ENCODE assay signal across 23 cellular contexts in genomic region chr17:46832306-46832895, GRCh38. TPM values are rescaled to one million over a fixed set of nuclear protein-coding genes. Genes with fewer than 3 reads are reported as not detected.
A peak's percentile ranks its signal among the peaks of the same experiment; 100 is the strongest.
DNase-seq lines count a peak whose midpoint lies in the region; ATAC-seq, FAIRE-seq and TF ChIP-seq lines count a peak whose summit lies in the region.
"Had no signal": no experiment of that assay in that cellular context is flagged by ENCODE, and none has a peak within 500 bp of the region (broad histone marks: within the 10 kb centered on the region; RNA-seq: fewer than 3 reads in every experiment).

No MANE protein-coding gene starts in this region.

- H3K79me1 ChIP-seq in mesenchymal stem cell (replicated peaks; ENCODE audit: low read length, poor library complexity, severe bottlenecking), result no peaks in the 10 kb centered on the region

- peak overlapping the region; percentile 73 for H3K9ac ChIP-seq in mesenchymal stem cell (ENCODE audit: low read length)

- no TSS peak for BruUV-seq in OCI-LY7 (replicated peaks; lab: Mats Ljungman, UMichigan)

- POLR2A ChIA-PET in OCI-LY7 (lab: Charles Lee), result no interaction called here

- H3K4me1 ChIP-seq in mesenchymal stem cell (ENCODE audit: control insufficient read depth, insufficient read depth, low read depth, low read length) (peaks cover 14% of the 10 kb centered on the region), vagina (no peaks in the 10 kb centered on the region), OCI-LY7 (ENCODE audit: insufficient read depth, low read length, poor library complexity, severe bottlenecking) (peaks cover 24% of the 10 kb centered on the region)
- H3K4me1 ChIP-seq: adrenal gland, gastroesophageal sphincter, Peyer's patch had no signal

- H2BK15ac ChIP-seq in mesenchymal stem cell (ENCODE audit: low read depth, poor library complexity, severe bottlenecking), result no peak overlapping the region

- DNase-seq in NCI-H1417 (lab: John Stamatoyannopoulos, UW) (peak in 2 of 3 experiments; percentile 24 to 56), NCI-H1417 treated with DMSO at 0.1 percent for 48 hours (lab: John Stamatoyannopoulos, UW) (no peak), ecto neural progenitor cell (ENCODE audit: low spot score) (peak; percentile 90), mesenchymal stem cell (no peak), vagina (ENCODE audit: extremely low spot score in 2 of 2) (no peak), OCI-LY7 (ENCODE audit: low spot score) (no peak), D721Med (ENCODE audit: insufficient read length, low spot score) (no peak)
- DNase-seq: activated B cell treated with CpG ODN at 0.5 μM for 24 hours; activated CD4-positive, alpha-beta memory T cell treated with anti-CD3 and anti-CD28 coated beads for 36 hours; activated gamma-delta T cell; activated T-cell treated with anti-CD3 and anti-CD28 coated beads for 4 hours; left colon; NCI-H1436 treated with DMSO at 0.1 percent for 48 hours; NCI-H226; Peyer's patch; stimulated activated CD4-positive, alpha-beta T cell treated with anti-CD3 and anti-CD28 coated beads, Interleukin-4, amount 100 ng/mL, for 24 hours had no signal

- H2AFZ ChIP-seq in mesenchymal stem cell (ENCODE audit: low read depth, low read length), result no peak overlapping the region
- no peak overlapping the region for H2AFZ ChIP-seq in OCI-LY7 (ENCODE audit: low read length)

- H3K9me3 ChIP-seq in mesenchymal stem cell (ENCODE audit: control insufficient read depth, low read length) (no peaks in the 10 kb centered on the region), vagina (no peaks in the 10 kb centered on the region), OCI-LY7 (ENCODE audit: low read length) (no peaks in the 10 kb centered on the region)
- H3K9me3 ChIP-seq: adrenal gland, Peyer's patch had no signal

- H4K8ac ChIP-seq in mesenchymal stem cell (ENCODE audit: low read length), result no peak overlapping the region

- TF ChIP-seq CTCF in vagina (IDR thresholded peaks at IDR 0.05) (no peak), OCI-LY7 (conservative IDR thresholded peaks at IDR 0.05; ENCODE audit: low read length) (no peak), D721Med (IDR thresholded peaks at IDR 0.05; ENCODE audit: insufficient read depth, missing control alignments) (no peak)

- no peak overlapping the region for H2AK5ac ChIP-seq in mesenchymal stem cell (ENCODE audit: low read length, severe bottlenecking)

- no peak overlapping the region for H2BK5ac ChIP-seq in mesenchymal stem cell (ENCODE audit: low read depth, low read length, poor library complexity, severe bottlenecking)

- intact Hi-C loops in vagina (cut with DNase I), result no loop called here
- intact Hi-C loops in OCI-LY7 (cut with micrococcal nuclease; ENCODE audit: unreplicated experiment), result no loop called here

- no peak overlapping the region for H3K14ac ChIP-seq in mesenchymal stem cell (ENCODE audit: low read length in 2 of 2)

- no peaks in the 10 kb centered on the region for H3K9me2 ChIP-seq in OCI-LY7 (ENCODE audit: insufficient read depth, low read length)

- no peak for ATAC-seq in HG03354 (IDR thresholded peaks at IDR 0.05; ENCODE audit: poor library complexity, severe bottlenecking, unreplicated experiment)
- ATAC-seq: gastroesophageal sphincter, left colon had no signal

- peaks cover 11 to 15% of the 10 kb centered on the region in 2 experiments for H3K27me3 ChIP-seq in mesenchymal stem cell (ENCODE audit: control insufficient read depth in 1 of 2, insufficient read depth in 1 of 2, low read length in 2 of 2)
- no peaks in the 10 kb centered on the region for H3K27me3 ChIP-seq in vagina
- H3K27me3 ChIP-seq: adrenal gland, Peyer's patch had no signal

- H4K91ac ChIP-seq in mesenchymal stem cell (ENCODE audit: low read length), result no peak overlapping the region

- FAIRE-seq in D721Med (lab: Jason Lieb, UNC), result no peak

- H3K4me3 ChIP-seq in mesenchymal stem cell (ENCODE audit: insufficient read depth in 1 of 2, low read depth in 1 of 2, low read length in 2 of 2) (no peak overlapping the region), vagina (no peak overlapping the region), OCI-LY7 (ENCODE audit: low read depth, low read length, poor library complexity, severe bottlenecking) (no peak overlapping the region)
- H3K4me3 ChIP-seq: adrenal gland, gastroesophageal sphincter, Peyer's patch had no signal

- H3K79me2 ChIP-seq in OCI-LY7 (ENCODE audit: insufficient read depth, low read depth, low read length), result no peaks in the 10 kb centered on the region

- no peak overlapping the region for H3K18ac ChIP-seq in mesenchymal stem cell (ENCODE audit: low read depth in 1 of 2, low read length in 2 of 2)

- WGBS in mesenchymal stem cell, result 43% methylated on average over 13 of the region's 13 CpGs

- H3K36me3 ChIP-seq in mesenchymal stem cell (ENCODE audit: control insufficient read depth in 1 of 2, insufficient read depth in 2 of 2, low read depth in 1 of 2, low read length in 2 of 2), result no peaks in the 10 kb centered on the region
- H3K36me3 ChIP-seq in vagina, result no peaks in the 10 kb centered on the region
- no peaks in the 10 kb centered on the region for H3K36me3 ChIP-seq in OCI-LY7 (ENCODE audit: insufficient read depth, low read length)
- H3K36me3 ChIP-seq: adrenal gland, gastroesophageal sphincter, Peyer's patch had no signal

- H2BK12ac ChIP-seq in mesenchymal stem cell (ENCODE audit: low read length in 2 of 2), result no peak overlapping the region

- CTCF ChIA-PET in OCI-LY7 (lab: Charles Lee; ENCODE audit: unreplicated experiment), result no interaction called here

- H3K23ac ChIP-seq in mesenchymal stem cell (ENCODE audit: low read length in 2 of 2), result no peak overlapping the region

- TF ChIP-seq POLR2A in vagina (IDR thresholded peaks at IDR 0.05), result no peak

- H2BK120ac ChIP-seq in mesenchymal stem cell (ENCODE audit: low read depth, low read length), result no peak overlapping the region

- no peak overlapping the region for H3K4me2 ChIP-seq in mesenchymal stem cell (ENCODE audit: low read length, poor library complexity, severe bottlenecking)
- H3K4me2 ChIP-seq in OCI-LY7 (ENCODE audit: low read length), result no peak overlapping the region

- no peak overlapping the region for H3K4ac ChIP-seq in mesenchymal stem cell (ENCODE audit: low read depth in 1 of 2, low read length in 2 of 2)

- no peak overlapping the region for H3K27ac ChIP-seq in mesenchymal stem cell (ENCODE audit: low read length, poor library complexity, severe bottlenecking)
- peak overlapping the region; percentile 33 for H3K27ac ChIP-seq in vagina
- no peak overlapping the region for H3K27ac ChIP-seq in OCI-LY7 (ENCODE audit: low read depth, low read length, poor library complexity, severe bottlenecking)
- H3K27ac ChIP-seq: 22Rv1, gastroesophageal sphincter, Peyer's patch had no signal

- no peaks in the 10 kb centered on the region for H4K20me1 ChIP-seq in OCI-LY7 (ENCODE audit: insufficient read depth, low read length)

RNA-seq across cellular contexts. Expression of gene WNT3, which starts 13.9 kb away (rescaled TPM):
- 1.1 TPM for polyA plus RNA-seq in mesenchymal stem cell (2013, experiment 1 of 2)
- polyA plus RNA-seq in mesenchymal stem cell (2013, experiment 2 of 2), result 1.1 TPM
- total RNA-seq in vagina (1.5 TPM), OCI-LY7 (2022) (5.1 and 5.5 TPM in 2 replicates)
- 4.9 and 5.6 TPM in 2 replicates for total RNA-seq in OCI-LY7 (2014; rRNA removed; shearing (Covaris generic))

RNA-seq across cellular contexts. Expression of gene WNT9B, which starts 19.0 kb away (rescaled TPM):
- not detected for polyA plus RNA-seq in mesenchymal stem cell (2013, experiment 1 of 2)
- polyA plus RNA-seq in mesenchymal stem cell (2013, experiment 2 of 2), result not detected
- total RNA-seq in vagina, result not detected
- total RNA-seq in OCI-LY7 (2014; rRNA removed; shearing (Covaris generic)), result not detected in 2 replicates
- total RNA-seq in OCI-LY7 (2022), result not detected in 2 replicates
- total RNA-seq: activated B cell treated with CpG ODN at 0.5 μM for 24 hours; activated CD4-positive, alpha-beta memory T cell treated with anti-CD3 and anti-CD28 coated beads for 36 hours; dermis microvascular lymphatic vessel endothelial cell; esophagus mucosa; left colon; SK-MEL-5 had no signal

Comparison
In these comparisons a context has a peak if more than half of its experiments do, and no peak if none do; other contexts are left out.
1. DNase-seq: peak in NCI-H1417 (2 of 3) and ecto neural progenitor cell (single experiment); none in NCI-H1417 treated with DMSO at 0.1 percent for 48 hours (single experiment), mesenchymal stem cell (single experiment), vagina (0 of 2), OCI-LY7 (single experiment) and D721Med (single experiment).